Comparison of ENCODE assay signal across 22 cellular contexts in the genomic region with DNA sequence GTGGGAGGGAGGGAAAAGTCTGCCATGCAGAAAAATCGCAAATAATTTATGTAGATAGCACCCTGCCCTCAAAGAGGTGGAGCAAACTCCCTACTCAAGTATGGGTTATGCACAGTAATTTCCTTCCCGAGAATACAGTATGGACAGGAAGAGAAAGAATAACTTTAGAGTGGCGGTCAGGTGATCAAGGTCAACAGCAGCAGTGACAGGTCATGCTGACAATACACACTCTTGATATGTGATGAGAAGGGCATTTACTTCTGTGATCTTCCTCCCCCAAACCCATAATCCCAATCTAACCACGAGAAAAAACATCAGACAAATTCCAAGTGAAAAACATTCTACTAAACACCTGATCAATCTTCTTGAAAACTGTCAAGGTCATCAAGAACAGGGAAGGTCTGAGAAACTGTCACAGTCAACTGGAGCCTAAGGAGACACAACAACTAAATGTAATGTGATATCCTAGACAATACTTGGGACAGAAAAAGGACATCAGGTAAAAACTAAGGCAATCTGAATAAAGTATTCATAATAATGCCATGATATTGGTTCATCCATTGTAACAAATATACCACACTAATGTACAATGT. TPM values are rescaled to one million over a fixed set of nuclear protein-coding genes. Genes with fewer than 3 reads are reported as not detected.
DNase-seq lines count a peak whose midpoint lies in the region; ATAC-seq and TF ChIP-seq lines count a peak whose summit lies in the region.
"Had no signal": no experiment of that assay in that cellular context is flagged by ENCODE, and none has a peak within 500 bp of the region (broad histone marks: within the 10 kb centered on the region; RNA-seq: fewer than 3 reads in every experiment).

No MANE protein-coding gene starts in this region.

- H4K20me1 ChIP-seq in BLaER1 = peaks cover 58% of the 10 kb centered on the region

- H3K27ac ChIP-seq in BLaER1 = no peak overlapping the region
- H3K27ac ChIP-seq in CD8-positive, alpha-beta T cell (ENCODE audit: low read depth, low read length) = no peak overlapping the region
- H3K27ac ChIP-seq: neural progenitor cell, psoas muscle, SJSA1, thoracic aorta, WERI-Rb-1 had no signal

- no peak overlapping the region for H3K4me3 Mint-ChIP-seq in CD8-positive, alpha-beta T cell
- H3K4me3 Mint-ChIP-seq in activated T-helper 2 cell treated with anti-CD3 and anti-CD28 coated beads, Interferon-gamma antibody, Interleukin-2, Interleukin-4, amounts not matched to agents 10 μg/mL and 5 μg/mL and 100 μg/mL, durations not matched to agents 14 hours and 24 hours and 36 hours (ENCODE audit: low read depth) = no peak overlapping the region
- H3K4me3 Mint-ChIP-seq in naive thymus-derived CD8-positive, alpha-beta T cell = peak overlapping the region in 7 of 10 donors; percentile 6 to 72 (median 35)
- H3K4me3 Mint-ChIP-seq: activated T-helper 1 cell treated with anti-CD3 and anti-CD28 coated beads, Interleukin-12 subunit alpha, Interleukin-12 subunit beta, Interleukin-2, Interleukin-4 antibody, amounts not matched to agents 30 ng/mL and 10 ng/mL and 1 ng/mL, durations not matched to agents 14 hours and 24 hours and 36 hours; neural progenitor cell; T-helper 17 cell had no signal

- peak overlapping the region; percentile 37 for H3K4me2 ChIP-seq in BLaER1
- H3K4me2 ChIP-seq: neural progenitor cell had no signal

- H3K36me3 ChIP-seq in BLaER1 = peaks cover 34% of the 10 kb centered on the region
- H3K36me3 ChIP-seq in CD8-positive, alpha-beta T cell (ENCODE audit: insufficient read depth, low read length) = no peaks in the 10 kb centered on the region
- H3K36me3 ChIP-seq: neural progenitor cell, SJSA1, thoracic aorta had no signal

- H3K4me3 ChIP-seq in BLaER1 = no peak overlapping the region
- H3K4me3 ChIP-seq in CD8-positive, alpha-beta T cell (ENCODE audit: low read depth, low read length) = no peak overlapping the region
- H3K4me3 ChIP-seq: neural progenitor cell, psoas muscle, SJSA1, thoracic aorta had no signal

- H3K27me3 Mint-ChIP-seq in CD8-positive, alpha-beta T cell (ENCODE audit: low read depth) = no peaks in the 10 kb centered on the region
- no peaks in the 10 kb centered on the region for H3K27me3 Mint-ChIP-seq in activated T-helper 2 cell treated with anti-CD3 and anti-CD28 coated beads, Interferon-gamma antibody, Interleukin-2, Interleukin-4, amounts not matched to agents 10 μg/mL and 5 μg/mL and 100 μg/mL, durations not matched to agents 14 hours and 24 hours and 36 hours (ENCODE audit: low read depth)
- H3K27me3 Mint-ChIP-seq in naive thymus-derived CD8-positive, alpha-beta T cell = no peaks in the 10 kb centered on the region
- H3K27me3 Mint-ChIP-seq: T-helper 17 cell had no signal

- intact Hi-C loops in CD8-positive, alpha-beta T cell (cut with DNase I, micrococcal nuclease) = no loop called here
- intact Hi-C loops in activated T-helper 2 cell treated with anti-CD3 and anti-CD28 coated beads, Interferon-gamma antibody, Interleukin-2, Interleukin-4, amounts not matched to agents 10 μg/mL and 5 μg/mL and 100 μg/mL, durations not matched to agents 14 hours and 24 hours and 36 hours (cut with micrococcal nuclease) = no loop called here

- no peaks in the 10 kb centered on the region for H3K9me3 Mint-ChIP-seq in CD8-positive, alpha-beta T cell
- peaks cover 5% of the 10 kb centered on the region for H3K9me3 Mint-ChIP-seq in activated T-helper 2 cell treated with anti-CD3 and anti-CD28 coated beads, Interferon-gamma antibody, Interleukin-2, Interleukin-4, amounts not matched to agents 10 μg/mL and 5 μg/mL and 100 μg/mL, durations not matched to agents 14 hours and 24 hours and 36 hours
- peaks cover 0 to 8% (median 0%) of the 10 kb centered on the region in 9 donors for H3K9me3 Mint-ChIP-seq in naive thymus-derived CD8-positive, alpha-beta T cell
- H3K9me3 Mint-ChIP-seq: activated T-helper 1 cell treated with anti-CD3 and anti-CD28 coated beads, Interleukin-12 subunit alpha, Interleukin-12 subunit beta, Interleukin-2, Interleukin-4 antibody, amounts not matched to agents 30 ng/mL and 10 ng/mL and 1 ng/mL, durations not matched to agents 14 hours and 24 hours and 36 hours had no signal

- CTCF ChIA-PET in CD8-positive, alpha-beta T cell (lab: Charles Lee) = interaction anchor here (1.1 kb wide), 1 partner anchor 21 kb away, joined by 3 read pairs; no protein-coding TSS in a partner anchor

- H3K36me3 Mint-ChIP-seq in CD8-positive, alpha-beta T cell = peaks cover 14% of the 10 kb centered on the region
- H3K36me3 Mint-ChIP-seq in activated T-helper 2 cell treated with anti-CD3 and anti-CD28 coated beads, Interferon-gamma antibody, Interleukin-2, Interleukin-4, amounts not matched to agents 10 μg/mL and 5 μg/mL and 100 μg/mL, durations not matched to agents 14 hours and 24 hours and 36 hours (ENCODE audit: low read depth) = peaks cover 9% of the 10 kb centered on the region
- peaks cover 4 to 14% (median 4%) of the 10 kb centered on the region in 3 donors for H3K36me3 Mint-ChIP-seq in naive thymus-derived CD8-positive, alpha-beta T cell

- peaks cover 47% of the 10 kb centered on the region for H3K4me1 Mint-ChIP-seq in CD8-positive, alpha-beta T cell (ENCODE audit: low read depth)
- peaks cover 19% of the 10 kb centered on the region for H3K4me1 Mint-ChIP-seq in activated T-helper 2 cell treated with anti-CD3 and anti-CD28 coated beads, Interferon-gamma antibody, Interleukin-2, Interleukin-4, amounts not matched to agents 10 μg/mL and 5 μg/mL and 100 μg/mL, durations not matched to agents 14 hours and 24 hours and 36 hours (ENCODE audit: low read depth)
- H3K4me1 Mint-ChIP-seq in naive thymus-derived CD8-positive, alpha-beta T cell = peaks cover 21 to 71% (median 55%) of the 10 kb centered on the region in 4 donors

- TF ChIP-seq CTCF in CD8-positive, alpha-beta T cell (IDR thresholded peaks at IDR 0.05) = no peak

- no peak overlapping the region for H3K9ac ChIP-seq in BLaER1
- H3K9ac ChIP-seq: neural progenitor cell had no signal

- H3K27ac Mint-ChIP-seq in CD8-positive, alpha-beta T cell = peak overlapping the region; percentile 1
- peak overlapping the region; percentile 13 for H3K27ac Mint-ChIP-seq in activated T-helper 2 cell treated with anti-CD3 and anti-CD28 coated beads, Interferon-gamma antibody, Interleukin-2, Interleukin-4, amounts not matched to agents 10 μg/mL and 5 μg/mL and 100 μg/mL, durations not matched to agents 14 hours and 24 hours and 36 hours
- peak overlapping the region in 9 of 10 donors; percentile 5 to 81 (median 55) for H3K27ac Mint-ChIP-seq in naive thymus-derived CD8-positive, alpha-beta T cell
- H3K27ac Mint-ChIP-seq: activated T-helper 1 cell treated with anti-CD3 and anti-CD28 coated beads, Interleukin-12 subunit alpha, Interleukin-12 subunit beta, Interleukin-2, Interleukin-4 antibody, amounts not matched to agents 30 ng/mL and 10 ng/mL and 1 ng/mL, durations not matched to agents 14 hours and 24 hours and 36 hours; neural progenitor cell had no signal

- no peak for DNase-seq in CD8-positive, alpha-beta T cell
- no peak for DNase-seq in activated T-helper 2 cell treated with anti-CD3 and anti-CD28 coated beads, Interferon-gamma antibody, Interleukin-2, Interleukin-4, amounts not matched to agents 10 μg/mL and 5 μg/mL and 100 μg/mL, durations not matched to agents 14 hours and 24 hours and 36 hours (ENCODE audit: low spot score)
- DNase-seq in naive thymus-derived CD8-positive, alpha-beta T cell = no peak
- DNase-seq in RKO (ENCODE audit: low spot score) = no peak
- DNase-seq: COR-L47, cortex of kidney, foreskin melanocyte, kidney, NCI-H1092, NCI-H2081 treated with DMSO at 0.1 percent for 48 hours, NCI-H69, psoas muscle, small intestine, T-helper 17 cell, WERI-Rb-1 had no signal

- H3K27me3 ChIP-seq in BLaER1 = no peaks in the 10 kb centered on the region
- H3K27me3 ChIP-seq in CD8-positive, alpha-beta T cell (ENCODE audit: insufficient read depth, low read length) = no peaks in the 10 kb centered on the region
- H3K27me3 ChIP-seq: neural progenitor cell, SJSA1 had no signal

- H3K4me1 ChIP-seq in BLaER1 = peaks cover 38% of the 10 kb centered on the region
- peaks cover 23% of the 10 kb centered on the region for H3K4me1 ChIP-seq in CD8-positive, alpha-beta T cell (ENCODE audit: insufficient read depth, low read length)

- POLR2A ChIA-PET in CD8-positive, alpha-beta T cell (lab: Charles Lee) = no interaction called here
- POLR2A ChIA-PET in naive thymus-derived CD8-positive, alpha-beta T cell (lab: Charles Lee) = interaction anchor here (1.1 kb wide), 1 partner anchor 10 kb away, joined by 3 read pairs; no protein-coding TSS in a partner anchor

- peaks cover 37% of the 10 kb centered on the region for H3K9me3 ChIP-seq in BLaER1
- no peaks in the 10 kb centered on the region for H3K9me3 ChIP-seq in CD8-positive, alpha-beta T cell (ENCODE audit: low read length)
- H3K9me3 ChIP-seq: psoas muscle, SJSA1, thoracic aorta had no signal

- ATAC-seq in CD8-positive, alpha-beta T cell = no peak
- no peak for ATAC-seq in naive thymus-derived CD8-positive, alpha-beta T cell
- ATAC-seq in esophagus mucosa = no peak
- ATAC-seq in GM21447 (IDR thresholded peaks at IDR 0.05; ENCODE audit: unreplicated experiment) = no peak
- ATAC-seq: psoas muscle, T-helper 17 cell had no signal

RNA-seq across cellular contexts. Expression of a gene that starts 11.7 kb away (rescaled TPM):
- 10 to 100 TPM; 15.1 to 15.6 TPM for total RNA-seq in CD8-positive, alpha-beta T cell
- 22.8 and 23.6 TPM in 2 replicates for total RNA-seq in activated T-helper 2 cell treated with anti-CD3 and anti-CD28 coated beads, Interferon-gamma antibody, Interleukin-2, Interleukin-4, amounts not matched to agents 10 μg/mL and 5 μg/mL and 100 μg/mL, durations not matched to agents 14 hours and 24 hours and 36 hours
- 10 to 100 TPM; 28.3 to 29.1 TPM for total RNA-seq in naive thymus-derived CD8-positive, alpha-beta T cell
- polyA plus RNA-seq in naive thymus-derived CD8-positive, alpha-beta T cell = 10 to 100 TPM in 2 of 3 donors, 1 to 10 TPM in 1; 5.9 to 20.1 (median 10.1) TPM
- total RNA-seq in esophagus mucosa = 63.7 TPM

Comparison
In these comparisons a context has a peak if more than half of its experiments do, and no peak if none do; other contexts are left out.
1. H3K27ac Mint-ChIP-seq: peak in every context shown above with its lines; median percentile 55 in naive thymus-derived CD8-positive, alpha-beta T cell; 13 in activated T-helper 2 cell treated with anti-CD3 and anti-CD28 coated beads, Interferon-gamma antibody, Interleukin-2, Interleukin-4, amounts not matched to agents 10 μg/mL and 5 μg/mL and 100 μg/mL, durations not matched to agents 14 hours and 24 hours and 36 hours; 1 in CD8-positive, alpha-beta T cell.
2. H3K4me3 Mint-ChIP-seq: peak in naive thymus-derived CD8-positive, alpha-beta T cell (7 of 10); none in CD8-positive, alpha-beta T cell (single experiment) and activated T-helper 2 cell treated with anti-CD3 and anti-CD28 coated beads, Interferon-gamma antibody, Interleukin-2, Interleukin-4, amounts not matched to agents 10 μg/mL and 5 μg/mL and 100 μg/mL, durations not matched to agents 14 hours and 24 hours and 36 hours (single experiment).